Comparison of ENCODE assay signal across 8 cellular contexts in genomic region chr19:14149011-14149410, GRCh38. TPM values are rescaled to one million over a fixed set of nuclear protein-coding genes. Genes with fewer than 3 reads are reported as not detected.
DNase-seq lines count a peak whose midpoint lies in the region; ATAC-seq lines count a peak whose summit lies in the region.
"Had no signal": no experiment of that assay in that cellular context is flagged by ENCODE, and none has a peak within 500 bp of the region (broad histone marks: within the 10 kb centered on the region; RNA-seq: fewer than 3 reads in every experiment).

No MANE protein-coding gene starts in this region.

- 79% methylated on average over 10 of the region's 10 CpGs for WGBS in HUES64

- H3K4me3 ChIP-seq in HUES64 (ENCODE audit: low read length) (no peak overlapping the region), stomach smooth muscle (ENCODE audit: low read length in 2 of 2) (peak overlapping the region; percentile 29 to 64)
- H3K4me3 ChIP-seq: MG63 had no signal

- H3K27ac ChIP-seq in HUES64 (ENCODE audit: low read depth, low read length) (no peak overlapping the region), stomach smooth muscle (ENCODE audit: low read length) (peak overlapping the region; percentile 85)

- H3K36me3 Mint-ChIP-seq in activated naive CD8-positive, alpha-beta T cell treated with anti-CD3 and anti-CD28 coated beads for 36 hours = peaks cover 1% of the 10 kb centered on the region

- H3K9ac ChIP-seq in HUES64 (ENCODE audit: low read depth, low read length) (0 out of 2 replicates have a peak overlapping the region, but pooled peaks have one; percentile 24), stomach smooth muscle (ENCODE audit: low read length in 2 of 2) (peak overlapping the region; percentile 64 to 68)

- no peak for DNase-seq in activated naive CD8-positive, alpha-beta T cell treated with anti-CD3 and anti-CD28 coated beads for 36 hours
- peak in 1 of 2 donors; percentile 16 for DNase-seq in left colon
- no peak for DNase-seq in SKM-1 treated with dmso at 0.1 percent for 144 hours (lab: John Stamatoyannopoulos, UW; ENCODE audit: unreplicated experiment)
- DNase-seq: MG63 had no signal

- H3K4me1 ChIP-seq in HUES64 (ENCODE audit: insufficient read depth, low read length) (peaks cover 22% of the 10 kb centered on the region), stomach smooth muscle (ENCODE audit: control insufficient read depth, insufficient read depth, low read length) (peaks cover 29% of the 10 kb centered on the region)

- H3K36me3 ChIP-seq in HUES64 (ENCODE audit: insufficient read depth, low read length) (peaks cover 35% of the 10 kb centered on the region), stomach smooth muscle (ENCODE audit: control insufficient read depth in 2 of 2, insufficient read depth in 2 of 2, low read length in 2 of 2) (peaks cover 7 to 11% of the 10 kb centered on the region in 2 donors)

- H3K9me3 ChIP-seq in HUES64 (ENCODE audit: insufficient read depth, low read depth, low read length) = no peaks in the 10 kb centered on the region
- H3K9me3 ChIP-seq in stomach smooth muscle (ENCODE audit: control insufficient read depth in 2 of 2, low read length in 2 of 2) = no peaks in the 10 kb centered on the region
- H3K9me3 ChIP-seq: MG63 had no signal

- peak overlapping the region; percentile 72 for H3K4me3 Mint-ChIP-seq in activated naive CD8-positive, alpha-beta T cell treated with anti-CD3 and anti-CD28 coated beads for 36 hours

- no peaks in the 10 kb centered on the region for H3K9me3 Mint-ChIP-seq in activated naive CD8-positive, alpha-beta T cell treated with anti-CD3 and anti-CD28 coated beads for 36 hours

- H3K4me1 Mint-ChIP-seq in activated naive CD8-positive, alpha-beta T cell treated with anti-CD3 and anti-CD28 coated beads for 36 hours = peaks cover 37% of the 10 kb centered on the region

- intact Hi-C loops in left colon (cut with DNase I, micrococcal nuclease) = no loop called here

- ATAC-seq in left colon (peak; percentile 9), GM21619 (IDR thresholded peaks at IDR 0.05; ENCODE audit: unreplicated experiment) (no peak), HG03095 (IDR thresholded peaks at IDR 0.05; ENCODE audit: unreplicated experiment) (no peak)

- H3K27ac Mint-ChIP-seq in activated naive CD8-positive, alpha-beta T cell treated with anti-CD3 and anti-CD28 coated beads for 36 hours = peak overlapping the region; percentile 91

- H3K27me3 Mint-ChIP-seq in activated naive CD8-positive, alpha-beta T cell treated with anti-CD3 and anti-CD28 coated beads for 36 hours = no peaks in the 10 kb centered on the region

- H3K27me3 ChIP-seq in HUES64 (ENCODE audit: insufficient read depth, low read length) = no peaks in the 10 kb centered on the region
- no peaks in the 10 kb centered on the region for H3K27me3 ChIP-seq in stomach smooth muscle (ENCODE audit: control insufficient read depth in 1 of 2, insufficient read depth in 2 of 2, low read length in 2 of 2)
- H3K27me3 ChIP-seq: MG63 had no signal

RNA-seq across cellular contexts. Expression of gene ASF1B, which starts 12.6 kb away (rescaled TPM):
- 33.9 TPM for polyA plus RNA-seq in HUES64 (2013, experiment 1 of 2)
- polyA plus RNA-seq in HUES64 (2013, experiment 2 of 2) = 33.5 TPM
- total RNA-seq in activated naive CD8-positive, alpha-beta T cell treated with anti-CD3 and anti-CD28 coated beads for 36 hours = 10 to 100 TPM; 77.5 to 78.5 TPM
- 10 to 100 TPM in 1 of 2 donors, 1 to 10 TPM in 1; 6.5 to 12.5 TPM for total RNA-seq in left colon

RNA-seq across cellular contexts. Expression of gene PRKACA, which starts 31.4 kb away (rescaled TPM):
- 34.4 TPM for polyA plus RNA-seq in HUES64 (2013, experiment 1 of 2)
- polyA plus RNA-seq in HUES64 (2013, experiment 2 of 2) = 43.0 TPM
- 10 to 100 TPM; 54.3 to 56.0 TPM for total RNA-seq in activated naive CD8-positive, alpha-beta T cell treated with anti-CD3 and anti-CD28 coated beads for 36 hours
- total RNA-seq in left colon = 10 to 100 TPM; 78.8 to 80.1 TPM

RNA-seq across cellular contexts. Expression of gene ADGRL1, which starts 57.0 kb away (rescaled TPM):
- polyA plus RNA-seq in HUES64 (2013, experiment 1 of 2) = 60.2 TPM
- polyA plus RNA-seq in HUES64 (2013, experiment 2 of 2) = 61.1 TPM
- 1 to 10 TPM; 8.5 to 9.5 TPM for total RNA-seq in activated naive CD8-positive, alpha-beta T cell treated with anti-CD3 and anti-CD28 coated beads for 36 hours
- 10 to 100 TPM; 34.6 to 55.9 TPM for total RNA-seq in left colon

RNA-seq across cellular contexts. Expression of gene SAMD1, which starts 58.5 kb away (rescaled TPM):
- 51.0 TPM for polyA plus RNA-seq in HUES64 (2013, experiment 1 of 2)
- 57.8 TPM for polyA plus RNA-seq in HUES64 (2013, experiment 2 of 2)
- total RNA-seq in activated naive CD8-positive, alpha-beta T cell treated with anti-CD3 and anti-CD28 coated beads for 36 hours = 10 to 100 TPM; 66.7 to 68.0 TPM
- 10 to 100 TPM; 45.8 to 51.5 TPM for total RNA-seq in left colon

Comparison
In these comparisons a context has a peak if more than half of its experiments do, and no peak if none do; other contexts are left out.
1. RNA of gene ASF1B, which starts 12.6 kb away (total RNA-seq): 77.5 to 78.5 TPM in activated naive CD8-positive, alpha-beta T cell treated with anti-CD3 and anti-CD28 coated beads for 36 hours; 6.5 to 12.5 TPM in left colon; every median in the first group is over 4 times any median in the second.